Comparison of ENCODE assay signal across 8 cellular contexts in genomic region chr9:130579738-130580463, GRCh38. TPM values are rescaled to one million over a fixed set of nuclear protein-coding genes. Genes with fewer than 3 reads are reported as not detected.
DNase-seq lines count a peak whose midpoint lies in the region; ATAC-seq and TF ChIP-seq lines count a peak whose summit lies in the region.

No MANE protein-coding gene starts in this region.

- H3K36me3 ChIP-seq in BLaER1, result peaks cover 34% of the 10 kb centered on the region
- peaks cover 5 to 25% of the 10 kb centered on the region in 2 experiments for H3K36me3 ChIP-seq in mesenchymal stem cell (ENCODE audit: control insufficient read depth in 1 of 2, insufficient read depth in 2 of 2, low read depth in 1 of 2, low read length in 2 of 2)
- H3K36me3 ChIP-seq in upper lobe of right lung, result peaks cover 5% of the 10 kb centered on the region

- no peak overlapping the region for H2BK5ac ChIP-seq in mesenchymal stem cell (ENCODE audit: low read depth, low read length, poor library complexity, severe bottlenecking)

- ATAC-seq in GM21447 (IDR thresholded peaks at IDR 0.05; ENCODE audit: unreplicated experiment), result peak; percentile 22
- peak; percentile 44 for ATAC-seq in upper lobe of right lung

- H2BK12ac ChIP-seq in mesenchymal stem cell (ENCODE audit: low read length in 2 of 2), result no peak overlapping the region

- H3K23ac ChIP-seq in mesenchymal stem cell (ENCODE audit: low read length in 2 of 2), result peak overlapping the region; percentile 11 to 18

- H2AK5ac ChIP-seq in mesenchymal stem cell (ENCODE audit: low read length, severe bottlenecking), result no peak overlapping the region

- peak overlapping the region; percentile 88 for H3K9ac ChIP-seq in BLaER1
- peak overlapping the region; percentile 100 for H3K9ac ChIP-seq in mesenchymal stem cell (ENCODE audit: low read length)

- H3K18ac ChIP-seq in mesenchymal stem cell (ENCODE audit: low read depth in 1 of 2, low read length in 2 of 2), result peak overlapping the region; percentile 94 to 97

- H2AFZ ChIP-seq in mesenchymal stem cell (ENCODE audit: low read depth, low read length), result no peak overlapping the region

- H3K4ac ChIP-seq in mesenchymal stem cell (ENCODE audit: low read depth in 1 of 2, low read length in 2 of 2), result peak overlapping the region; percentile 52 to 79

- no peak for DNase-seq in LNCaP clone FGC (ENCODE audit: low read depth)
- DNase-seq in coronary artery (ENCODE audit: low spot score), result no peak
- peak; percentile 33 for DNase-seq in mesenchymal stem cell
- DNase-seq in upper lobe of right lung, result no peak
- no peak for DNase-seq in stimulated activated CD4-positive, alpha-beta T cell treated with anti-CD3 and anti-CD28 coated beads, Interleukin-4, amount 100 ng/mL, for 4 hours
- no peak for DNase-seq in SIG-M5 treated with dmso at 0.1 percent for 504 hours (lab: John Stamatoyannopoulos, UW; ENCODE audit: unreplicated experiment)

- 3% methylated on average over 40 of the region's 40 CpGs for WGBS in mesenchymal stem cell

- TF ChIP-seq CTCF in LNCaP clone FGC (IDR thresholded peaks at IDR 0.05; ENCODE audit: control insufficient read depth, extremely low read depth, insufficient read depth), result no peak
- no peak for TF ChIP-seq CTCF in coronary artery (IDR thresholded peaks at IDR 0.05)
- TF ChIP-seq CTCF in upper lobe of right lung (IDR thresholded peaks at IDR 0.05), result no peak

- H3K4me2 ChIP-seq in BLaER1 (peak overlapping the region; percentile 94), mesenchymal stem cell (ENCODE audit: low read length, poor library complexity, severe bottlenecking) (peak overlapping the region; percentile 84)

- intact Hi-C loops in upper lobe of right lung (cut with DNase I), result no loop called here

- H3K4me1 ChIP-seq in BLaER1, result peaks cover 43% of the 10 kb centered on the region
- peaks cover 6% of the 10 kb centered on the region for H3K4me1 ChIP-seq in mesenchymal stem cell (ENCODE audit: control insufficient read depth, insufficient read depth, low read depth, low read length)
- H3K4me1 ChIP-seq in upper lobe of right lung, result peaks cover 36% of the 10 kb centered on the region

- no peak overlapping the region for H2BK15ac ChIP-seq in mesenchymal stem cell (ENCODE audit: low read depth, poor library complexity, severe bottlenecking)

- H3K27me3 ChIP-seq in BLaER1 (no peaks in the 10 kb centered on the region), mesenchymal stem cell (ENCODE audit: control insufficient read depth in 1 of 2, insufficient read depth in 1 of 2, low read length in 2 of 2) (no peaks in the 10 kb centered on the region), upper lobe of right lung (no peaks in the 10 kb centered on the region)

- peaks cover 53% of the 10 kb centered on the region for H4K20me1 ChIP-seq in BLaER1

- peak overlapping the region in 1 of 2 experiments; percentile 68 for H3K14ac ChIP-seq in mesenchymal stem cell (ENCODE audit: low read length in 2 of 2)

- H3K9me3 ChIP-seq in BLaER1 (no peaks in the 10 kb centered on the region), mesenchymal stem cell (ENCODE audit: control insufficient read depth, low read length) (no peaks in the 10 kb centered on the region), upper lobe of right lung (no peaks in the 10 kb centered on the region)

- peak overlapping the region; percentile 90 for H3K4me3 ChIP-seq in BLaER1
- H3K4me3 ChIP-seq in LNCaP clone FGC (ENCODE audit: low read depth, low read length), result peak overlapping the region; percentile 88
- H3K4me3 ChIP-seq in coronary artery, result peak overlapping the region; percentile 95
- peak overlapping the region; percentile 85 to 99 for H3K4me3 ChIP-seq in mesenchymal stem cell (ENCODE audit: insufficient read depth in 1 of 2, low read depth in 1 of 2, low read length in 2 of 2)
- H3K4me3 ChIP-seq in upper lobe of right lung, result peak overlapping the region; percentile 94

- peak overlapping the region; percentile 86 for H4K8ac ChIP-seq in mesenchymal stem cell (ENCODE audit: low read length)

- peak overlapping the region; percentile 77 for H2BK120ac ChIP-seq in mesenchymal stem cell (ENCODE audit: low read depth, low read length)

- H4K91ac ChIP-seq in mesenchymal stem cell (ENCODE audit: low read length), result peak overlapping the region; percentile 90

- H3K27ac ChIP-seq in BLaER1 (peak overlapping the region; percentile 86), coronary artery (peak overlapping the region; percentile 83 to 93), mesenchymal stem cell (ENCODE audit: low read length, poor library complexity, severe bottlenecking) (no peak overlapping the region), upper lobe of right lung (peak overlapping the region; percentile 92)

- peaks cover 9% of the 10 kb centered on the region for H3K79me1 ChIP-seq in mesenchymal stem cell (replicated peaks; ENCODE audit: low read length, poor library complexity, severe bottlenecking)

RNA-seq across cellular contexts. Expression of gene FUBP3, which starts 0.5 kb away (rescaled TPM):
- 38.9 TPM for polyA plus RNA-seq in mesenchymal stem cell (2013, experiment 1 of 2)
- 38.0 TPM for polyA plus RNA-seq in mesenchymal stem cell (2013, experiment 2 of 2)
- 39.7 TPM for total RNA-seq in upper lobe of right lung
